Comparison of ENCODE assay signal across 1 cellular context in genomic region chr17:68197997-68198930, GRCh38.
TF ChIP-seq lines count a peak whose summit lies in the region.

No MANE protein-coding gene starts in this region.

TF ChIP-seq in GM12878, 131 proteins besides CTCF, POLR2A, EP300 and RAD21:
- TF ChIP-seq EZH2 (IDR thresholded peaks at IDR 0.05; ENCODE audit: borderline replicate concordance, control insufficient read depth, low read depth, low read length): 0 out of 2 replicates have a peak, but pooled peaks have one; percentile 28
- no peak for TF ChIP-seq SPI1 (IDR thresholded peaks at IDR 0.05; ENCODE audit: borderline replicate concordance, insufficient read depth, low read depth, low read length)
TF ChIP-seq in GM12878: peak in this region for 1.
